In genomic region chr16:85858571-85858970, GRCh38 we compare ENCODE assay signal across 9 cellular contexts. TPM values are rescaled to one million over a fixed set of nuclear protein-coding genes. Genes with fewer than 3 reads are reported as not detected.
DNase-seq lines count a peak whose midpoint lies in the region; ATAC-seq, FAIRE-seq and TF ChIP-seq lines count a peak whose summit lies in the region.
"Not testable (repeated sequence)": the region's sequence is repeated elsewhere in the genome, so short reads cannot be mapped to it uniquely, and the experiment has no call there.
"Had no signal": no experiment of that assay in that cellular context is flagged by ENCODE, and none has a peak within 500 bp of the region (broad histone marks: within the 10 kb centered on the region; RNA-seq: fewer than 3 reads in every experiment).

No MANE protein-coding gene starts in this region.

- not testable (repeated sequence) for H3K4ac ChIP-seq in IMR-90 (ENCODE audit: low read depth, low read length)

- BruUV-seq in IMR-90 (replicated peaks; lab: Mats Ljungman, UMichigan); HepG2 (replicated peaks; lab: Mats Ljungman, UMichigan): not testable (repeated sequence)

- not testable (repeated sequence) for ATAC-seq in IMR-90 (ENCODE audit: low read depth); HepG2

- not testable (repeated sequence) for H3K27me3 Mint-ChIP-seq in activated CD4-positive, alpha-beta T cell treated with anti-CD3 and anti-CD28 coated beads, Interleukin-2, amount 10 ng/mL, durations not matched to agents 24 days and 14 days
- peaks cover 15% of the 10 kb centered on the region for H3K27me3 Mint-ChIP-seq in activated T-cell treated with anti-CD3 and anti-CD28 coated beads, Interleukin-2, amount 50 U/mL, for 24 hours

- H2BK20ac ChIP-seq in IMR-90 (ENCODE audit: low read depth, low read length): not testable (repeated sequence)

- not testable (repeated sequence) for H3K23ac ChIP-seq in IMR-90 (ENCODE audit: low read depth, low read length)

- H3K4me3 Mint-ChIP-seq in activated CD4-positive, alpha-beta T cell treated with anti-CD3 and anti-CD28 coated beads, Interleukin-2, amount 10 ng/mL, durations not matched to agents 24 days and 14 days; activated T-cell treated with anti-CD3 and anti-CD28 coated beads, Interleukin-2, amount 50 U/mL, for 24 hours: not testable (repeated sequence)

- not testable (repeated sequence) for H3K9me3 ChIP-seq in BLaER1; colonic mucosa; HepG2 (ENCODE audit: low read length)
- peaks cover 11% of the 10 kb centered on the region for H3K9me3 ChIP-seq in IMR-90 (ENCODE audit: control insufficient read depth, insufficient read depth, low read length)

- not testable (repeated sequence) for H3K36me3 ChIP-seq in BLaER1; IMR-90 (ENCODE audit: control insufficient read depth, insufficient read depth, low read length); colonic mucosa; HepG2 (replicated peaks in 1 of 2; ENCODE audit: control insufficient read depth in 1 of 2, insufficient read depth in 2 of 2, low read length in 2 of 2)

- CTCF ChIA-PET in IMR-90 (lab: Yijun Ruan, JAX); HepG2 (lab: Yijun Ruan, JAX; ENCODE audit: low intra/inter-chr PET ratio, low total read pairs): not testable (repeated sequence)

- not testable (repeated sequence) for TF ChIP-seq POLR2A in IMR-90 (IDR thresholded peaks at IDR 0.05; ENCODE audit: low read depth, low read length); HepG2 (IDR thresholded peaks at IDR 0.05; ENCODE audit: insufficient read depth in 1 of 2, low read depth in 2 of 2, low read length in 2 of 2)

- not testable (repeated sequence) for H3K4me1 Mint-ChIP-seq in activated CD4-positive, alpha-beta T cell treated with anti-CD3 and anti-CD28 coated beads, Interleukin-2, amount 10 ng/mL, durations not matched to agents 24 days and 14 days
- H3K4me1 Mint-ChIP-seq in activated T-cell treated with anti-CD3 and anti-CD28 coated beads, Interleukin-2, amount 50 U/mL, for 24 hours (ENCODE audit: low read depth): peaks cover 22% of the 10 kb centered on the region

- no CpG with 5 or more reads among the region's 7 CpGs for WGBS in IMR-90 (ENCODE audit: extremely low coverage in 2 of 2, insufficient read length in 1 of 2), 2 experiments
- 54% methylated on average over 7 of the region's 7 CpGs for WGBS in HepG2 (ENCODE audit: low lambda C conversion rate)

- not testable (repeated sequence) for TF ChIP-seq EP300 in HepG2 (IDR thresholded peaks at IDR 0.05; ENCODE audit: low read depth in 2 of 2, low read length in 2 of 2); HepG2 (CRISPR knock-in tag; IDR thresholded peaks at IDR 0.05; ENCODE audit: borderline replicate concordance)

- TF ChIP-seq RAD21 in IMR-90 (IDR thresholded peaks at IDR 0.05; ENCODE audit: low read length); HepG2 (CRISPR knock-in tag; IDR thresholded peaks at IDR 0.05): not testable (repeated sequence)

- not testable (repeated sequence) for H3K9me3 Mint-ChIP-seq in activated CD4-positive, alpha-beta T cell treated with anti-CD3 and anti-CD28 coated beads, Interleukin-2, amount 10 ng/mL, durations not matched to agents 24 days and 14 days; activated T-cell treated with anti-CD3 and anti-CD28 coated beads, Interleukin-2, amount 50 U/mL, for 24 hours

- POLR2A ChIA-PET in IMR-90 (lab: Charles Lee; ENCODE audit: unreplicated experiment); HepG2 (lab: Yijun Ruan, JAX): not testable (repeated sequence)

- not testable (repeated sequence) for TF ChIP-seq CTCF in IMR-90 (conservative IDR thresholded peaks at IDR 0.05; ENCODE audit: low read depth, low read length); colonic mucosa (IDR thresholded peaks at IDR 0.05); HepG2 (CRISPR knock-in tag; IDR thresholded peaks at IDR 0.05)

- not testable (repeated sequence) for H4K5ac ChIP-seq in IMR-90 (ENCODE audit: low read depth, low read length)

- H2AK9ac ChIP-seq in IMR-90 (replicated peaks; ENCODE audit: low read depth, low read length, poor library complexity): not testable (repeated sequence)

- FAIRE-seq in HepG2 (lab: Jason Lieb, UNC): not testable (repeated sequence)

- in situ Hi-C loops in IMR-90 (cut with MboI; ENCODE audit: low sequenced_read_pairs); HepG2 (cut with HindIII; ENCODE audit: extremely low pct_ligation_motif_present, low pct_unique_long_range_greater_than_20kb): not testable (repeated sequence)

- not testable (repeated sequence) for H3K9me1 ChIP-seq in IMR-90 (ENCODE audit: insufficient read depth, low read length)

- not testable (repeated sequence) for H3K27ac ChIP-seq in BLaER1; IMR-90 (ENCODE audit: insufficient read depth, low read length); colonic mucosa; HepG2 (ENCODE audit: extremely low read length, insufficient read depth, low read length)

- not testable (repeated sequence) for H3K36me3 Mint-ChIP-seq in activated CD4-positive, alpha-beta T cell treated with anti-CD3 and anti-CD28 coated beads, Interleukin-2, amount 10 ng/mL, durations not matched to agents 24 days and 14 days (ENCODE audit: low read depth); activated T-cell treated with anti-CD3 and anti-CD28 coated beads, Interleukin-2, amount 50 U/mL, for 24 hours (ENCODE audit: low read depth)

- dilution Hi-C loops in IMR-90 (cut with HindIII; ENCODE audit: low sequenced_read_pairs, unreplicated experiment): not testable (repeated sequence)

- H4K20me1 ChIP-seq in BLaER1; IMR-90 (ENCODE audit: insufficient read depth, low read length); HepG2 (ENCODE audit: insufficient read depth, low read length): not testable (repeated sequence)

- H3K27me3 ChIP-seq in BLaER1, colonic mucosa: not testable (repeated sequence)
- H3K27me3 ChIP-seq in IMR-90 (ENCODE audit: control insufficient read depth, insufficient read depth, low read length) (peaks cover 48% of the 10 kb centered on the region), HepG2 (ENCODE audit: control insufficient read depth in 1 of 2, insufficient read depth in 2 of 2, low read length in 2 of 2) (peaks cover 6 to 39% of the 10 kb centered on the region in 2 experiments)

- H4K8ac ChIP-seq in IMR-90 (ENCODE audit: low read depth in 2 of 2, low read length in 2 of 2): not testable (repeated sequence)

- peak overlapping the region; percentile 53 for H3K4me2 ChIP-seq in BLaER1
- H3K4me2 ChIP-seq in IMR-90 (ENCODE audit: low read depth, low read length); HepG2 (ENCODE audit: low read depth, low read length): not testable (repeated sequence)

- not testable (repeated sequence) for H3K4me3 ChIP-seq in BLaER1; IMR-90 (ENCODE audit: insufficient read depth, low read depth, low read length); colonic mucosa; HepG2 (replicated peaks in 1 of 3; ENCODE audit: insufficient read depth in 1 of 3, low read depth in 2 of 3, low read length in 3 of 3)

- H2BK120ac ChIP-seq in IMR-90 (ENCODE audit: low read depth, low read length): not testable (repeated sequence)

- not testable (repeated sequence) for H3K9ac ChIP-seq in BLaER1; IMR-90 (ENCODE audit: low read depth, low read length); colonic mucosa (ENCODE audit: low read depth in 2 of 2, low read length in 2 of 2); HepG2 (ENCODE audit: insufficient read depth, low read depth, low read length)

- DNase-seq in IMR-90; activated CD4-positive, alpha-beta T cell treated with anti-CD3 and anti-CD28 coated beads, Interleukin-2, amount 10 ng/mL, durations not matched to agents 24 days and 14 days; HepG2 (ENCODE audit: low spot score): not testable (repeated sequence)
- peak; percentile 18 for DNase-seq in activated T-cell treated with anti-CD3 and anti-CD28 coated beads, Interleukin-2, amount 50 U/mL, for 24 hours
- DNase-seq in colonic mucosa (peak; percentile 5), ureter (ENCODE audit: low spot score) (peak; percentile 20)

- not testable (repeated sequence) for H4K91ac ChIP-seq in IMR-90 (ENCODE audit: insufficient read depth, low read depth, low read length)

- H3K4me1 ChIP-seq in BLaER1: peaks cover 61% of the 10 kb centered on the region
- not testable (repeated sequence) for H3K4me1 ChIP-seq in IMR-90 (ENCODE audit: control insufficient read depth, insufficient read depth, low read length); colonic mucosa; HepG2 (ENCODE audit: insufficient read depth, low read length)

- not testable (repeated sequence) for H2BK15ac ChIP-seq in IMR-90 (ENCODE audit: low read depth, low read length)

- not testable (repeated sequence) for H2BK5ac ChIP-seq in IMR-90 (ENCODE audit: low read depth, low read length, poor library complexity, severe bottlenecking)

- H3K14ac ChIP-seq in IMR-90 (replicated peaks; ENCODE audit: low read depth, low read length): not testable (repeated sequence)

- H3K56ac ChIP-seq in IMR-90 (ENCODE audit: extremely low read depth, insufficient read depth, low read length): not testable (repeated sequence)

- H2AK5ac ChIP-seq in IMR-90 (ENCODE audit: low read depth, low read length): not testable (repeated sequence)

- not testable (repeated sequence) for H3K18ac ChIP-seq in IMR-90 (ENCODE audit: low read depth, low read length)

- H3K79me2 ChIP-seq in HepG2 (ENCODE audit: insufficient read depth, low read length): not testable (repeated sequence)

- H3K27ac Mint-ChIP-seq in activated CD4-positive, alpha-beta T cell treated with anti-CD3 and anti-CD28 coated beads, Interleukin-2, amount 10 ng/mL, durations not matched to agents 24 days and 14 days: peak overlapping the region; percentile 49
- H3K27ac Mint-ChIP-seq in activated T-cell treated with anti-CD3 and anti-CD28 coated beads, Interleukin-2, amount 50 U/mL, for 24 hours: not testable (repeated sequence)

- intact Hi-C loops in IMR-90 (cut with micrococcal nuclease); activated CD4-positive, alpha-beta T cell treated with anti-CD3 and anti-CD28 coated beads, Interleukin-2, amount 10 ng/mL, durations not matched to agents 24 days and 14 days (cut with micrococcal nuclease); colonic mucosa (cut with DNase I); HepG2 (cut with micrococcal nuclease; ENCODE audit: unreplicated experiment): not testable (repeated sequence)

- H2AFZ ChIP-seq in IMR-90 (replicated peaks; ENCODE audit: low read length, poor library complexity); HepG2 (ENCODE audit: low read length): not testable (repeated sequence)

- not testable (repeated sequence) for H3K79me1 ChIP-seq in IMR-90 (ENCODE audit: low read depth in 1 of 2, low read length in 2 of 2)

RNA-seq across cellular contexts. Expression of gene IRF8, which starts 40.4 kb away (rescaled TPM):
- not detected in 2 replicates for total RNA-seq in IMR-90 (2012; rRNA removed)
- not detected in 2 replicates for polyA plus RNA-seq in IMR-90 (2012; rRNA removed)
- polyA plus RNA-seq in IMR-90 (2012; cell fraction: cytosol; rRNA removed): not detected in 2 replicates
- polyA plus RNA-seq in IMR-90 (2012; cell fraction: nucleus; rRNA removed; ENCODE audit: low replicate concordance): not detected in 2 replicates
- 235 and 248 TPM in 2 replicates for total RNA-seq in activated CD4-positive, alpha-beta T cell treated with anti-CD3 and anti-CD28 coated beads, Interleukin-2, amount 10 ng/mL, durations not matched to agents 24 days and 14 days
- 10 to 100 TPM; 25.1 to 52.5 TPM for total RNA-seq in colonic mucosa
- total RNA-seq in HepG2 (2016; rRNA removed; fragmentation: Illumina TruSeq; extraction: Trizol): not detected in 2 replicates
- total RNA-seq in HepG2 (2016; cell fraction: cytosol; rRNA removed; fragmentation: Illumina TruSeq; extraction: Trizol; ENCODE audit: low read depth): not detected in 2 replicates
- total RNA-seq in HepG2 (2016; cell fraction: insoluble cytoplasmic fraction; rRNA removed; fragmentation: Illumina TruSeq; extraction: Trizol): not detected in 2 replicates
- total RNA-seq in HepG2 (2016; cell fraction: membrane; rRNA removed; fragmentation: Illumina TruSeq; extraction: Trizol): not detected in 2 replicates
- total RNA-seq in HepG2 (2016; cell fraction: nucleus; rRNA removed; fragmentation: Illumina TruSeq; extraction: Trizol): not detected in 2 replicates
- not detected in 2 replicates for polyA plus RNA-seq in HepG2 (2011; rRNA removed)
- polyA plus RNA-seq in HepG2 (2011; cell fraction: cytosol; rRNA removed): 0.05 TPM in 1 of 2 replicates, not detected in the other
- 0.28 TPM in 1 of 2 replicates, not detected in the other for polyA plus RNA-seq in HepG2 (2011; cell fraction: nucleus; rRNA removed)
- not detected in 2 replicates for polyA plus RNA-seq in HepG2 (2012)
- not detected in 2 replicates for polyA plus RNA-seq in HepG2 (2016; cell fraction: cytosol; fragmentation: Illumina TruSeq; extraction: Trizol; ENCODE audit: low read depth)
- not detected in 2 replicates for polyA plus RNA-seq in HepG2 (2016; cell fraction: insoluble cytoplasmic fraction; fragmentation: Illumina TruSeq; extraction: Trizol; ENCODE audit: low read depth)
- polyA plus RNA-seq in HepG2 (2016; cell fraction: membrane; fragmentation: Illumina TruSeq; extraction: Trizol; ENCODE audit: low read depth): not detected in 2 replicates
- polyA plus RNA-seq in HepG2 (2016; cell fraction: nucleus; fragmentation: Illumina TruSeq; extraction: Trizol; ENCODE audit: insufficient read depth, low read depth): not detected in 2 replicates
- 0.61 TPM in 1 of 2 replicates, not detected in the other for polyA minus RNA-seq in HepG2 (2011; rRNA and poly(A)+ RNA removed; ENCODE audit: low replicate concordance)
- not detected in 2 replicates for polyA minus RNA-seq in HepG2 (2011; cell fraction: cytosol; rRNA and poly(A)+ RNA removed)
- polyA minus RNA-seq in HepG2 (2011; cell fraction: nucleus; rRNA and poly(A)+ RNA removed): not detected in 2 replicates
- total RNA-seq in ureter: 9.5 TPM
- total RNA-seq: G401 had no signal
- polyA plus RNA-seq: BJ had no signal

RNA-seq across cellular contexts. Expression of gene COX4I1, which starts 59.1 kb away (rescaled TPM):
- total RNA-seq in IMR-90 (2012; rRNA removed) (392 and 397 TPM in 2 replicates), colonic mucosa (1,000 to 10,000 TPM; 1,080 to 1,242 TPM), HepG2 (2016; rRNA removed; fragmentation: Illumina TruSeq; extraction: Trizol) (631 and 658 TPM in 2 replicates), ureter (485 TPM)
- polyA plus RNA-seq in IMR-90 (2012; rRNA removed) (700 and 845 TPM in 2 replicates), HepG2 (2011; rRNA removed) (838 and 902 TPM in 2 replicates)
- 1,212 and 1,973 TPM in 2 replicates for polyA plus RNA-seq in IMR-90 (2012; cell fraction: cytosol; rRNA removed)
- polyA plus RNA-seq in IMR-90 (2012; cell fraction: nucleus; rRNA removed; ENCODE audit: low replicate concordance): 339 and 570 TPM in 2 replicates
- 555 and 569 TPM in 2 replicates for total RNA-seq in activated CD4-positive, alpha-beta T cell treated with anti-CD3 and anti-CD28 coated beads, Interleukin-2, amount 10 ng/mL, durations not matched to agents 24 days and 14 days
- total RNA-seq in HepG2 (2016; cell fraction: cytosol; rRNA removed; fragmentation: Illumina TruSeq; extraction: Trizol; ENCODE audit: low read depth): 381 and 407 TPM in 2 replicates
- total RNA-seq in HepG2 (2016; cell fraction: insoluble cytoplasmic fraction; rRNA removed; fragmentation: Illumina TruSeq; extraction: Trizol): 648 and 655 TPM in 2 replicates
- total RNA-seq in HepG2 (2016; cell fraction: membrane; rRNA removed; fragmentation: Illumina TruSeq; extraction: Trizol): 496 and 528 TPM in 2 replicates
- total RNA-seq in HepG2 (2016; cell fraction: nucleus; rRNA removed; fragmentation: Illumina TruSeq; extraction: Trizol): 310 and 337 TPM in 2 replicates
- polyA plus RNA-seq in HepG2 (2011; cell fraction: cytosol; rRNA removed): 1,053 and 1,212 TPM in 2 replicates
- 388 and 389 TPM in 2 replicates for polyA plus RNA-seq in HepG2 (2011; cell fraction: nucleus; rRNA removed)
- 443 and 505 TPM in 2 replicates for polyA plus RNA-seq in HepG2 (2012)
- 414 and 464 TPM in 2 replicates for polyA plus RNA-seq in HepG2 (2016; cell fraction: cytosol; fragmentation: Illumina TruSeq; extraction: Trizol; ENCODE audit: low read depth)
- 675 and 705 TPM in 2 replicates for polyA plus RNA-seq in HepG2 (2016; cell fraction: insoluble cytoplasmic fraction; fragmentation: Illumina TruSeq; extraction: Trizol; ENCODE audit: low read depth)
- polyA plus RNA-seq in HepG2 (2016; cell fraction: membrane; fragmentation: Illumina TruSeq; extraction: Trizol; ENCODE audit: low read depth): 456 and 498 TPM in 2 replicates
- polyA plus RNA-seq in HepG2 (2016; cell fraction: nucleus; fragmentation: Illumina TruSeq; extraction: Trizol; ENCODE audit: insufficient read depth, low read depth): 604 and 614 TPM in 2 replicates
- 364 and 524 TPM in 2 replicates for polyA minus RNA-seq in HepG2 (2011; rRNA and poly(A)+ RNA removed; ENCODE audit: low replicate concordance)
- polyA minus RNA-seq in HepG2 (2011; cell fraction: cytosol; rRNA and poly(A)+ RNA removed): 143 and 144 TPM in 2 replicates
- 99.5 and 129 TPM in 2 replicates for polyA minus RNA-seq in HepG2 (2011; cell fraction: nucleus; rRNA and poly(A)+ RNA removed)

RNA-seq across cellular contexts. Expression of gene EMC8, which starts 59.2 kb away (rescaled TPM):
- total RNA-seq in IMR-90 (2012; rRNA removed) (23.7 and 28.3 TPM in 2 replicates), colonic mucosa (10 to 100 TPM; 30.6 to 49.8 TPM), HepG2 (2016; rRNA removed; fragmentation: Illumina TruSeq; extraction: Trizol) (47.6 and 55.0 TPM in 2 replicates), ureter (34.3 TPM)
- polyA plus RNA-seq in IMR-90 (2012; rRNA removed) (48.9 and 54.7 TPM in 2 replicates), HepG2 (2011; rRNA removed) (71.6 and 76.0 TPM in 2 replicates)
- 41.7 and 51.1 TPM in 2 replicates for polyA plus RNA-seq in IMR-90 (2012; cell fraction: cytosol; rRNA removed)
- polyA plus RNA-seq in IMR-90 (2012; cell fraction: nucleus; rRNA removed; ENCODE audit: low replicate concordance): 43.3 and 43.9 TPM in 2 replicates
- total RNA-seq in activated CD4-positive, alpha-beta T cell treated with anti-CD3 and anti-CD28 coated beads, Interleukin-2, amount 10 ng/mL, durations not matched to agents 24 days and 14 days: 49.1 and 57.1 TPM in 2 replicates
- 56.6 and 69.3 TPM in 2 replicates for total RNA-seq in HepG2 (2016; cell fraction: cytosol; rRNA removed; fragmentation: Illumina TruSeq; extraction: Trizol; ENCODE audit: low read depth)
- total RNA-seq in HepG2 (2016; cell fraction: insoluble cytoplasmic fraction; rRNA removed; fragmentation: Illumina TruSeq; extraction: Trizol): 42.9 and 52.9 TPM in 2 replicates
- 53.7 and 67.6 TPM in 2 replicates for total RNA-seq in HepG2 (2016; cell fraction: membrane; rRNA removed; fragmentation: Illumina TruSeq; extraction: Trizol)
- total RNA-seq in HepG2 (2016; cell fraction: nucleus; rRNA removed; fragmentation: Illumina TruSeq; extraction: Trizol): 34.0 and 36.1 TPM in 2 replicates
- 60.8 and 68.0 TPM in 2 replicates for polyA plus RNA-seq in HepG2 (2011; cell fraction: cytosol; rRNA removed)
- polyA plus RNA-seq in HepG2 (2011; cell fraction: nucleus; rRNA removed): 45.9 and 50.4 TPM in 2 replicates
- 29.9 and 30.5 TPM in 2 replicates for polyA plus RNA-seq in HepG2 (2012)
- polyA plus RNA-seq in HepG2 (2016; cell fraction: cytosol; fragmentation: Illumina TruSeq; extraction: Trizol; ENCODE audit: low read depth): 65.3 and 83.6 TPM in 2 replicates
- polyA plus RNA-seq in HepG2 (2016; cell fraction: insoluble cytoplasmic fraction; fragmentation: Illumina TruSeq; extraction: Trizol; ENCODE audit: low read depth): 58.1 and 66.0 TPM in 2 replicates
- polyA plus RNA-seq in HepG2 (2016; cell fraction: membrane; fragmentation: Illumina TruSeq; extraction: Trizol; ENCODE audit: low read depth): 59.1 and 73.6 TPM in 2 replicates
- 69.1 and 78.6 TPM in 2 replicates for polyA plus RNA-seq in HepG2 (2016; cell fraction: nucleus; fragmentation: Illumina TruSeq; extraction: Trizol; ENCODE audit: insufficient read depth, low read depth)
- 61.8 and 82.3 TPM in 2 replicates for polyA minus RNA-seq in HepG2 (2011; rRNA and poly(A)+ RNA removed; ENCODE audit: low replicate concordance)
- polyA minus RNA-seq in HepG2 (2011; cell fraction: cytosol; rRNA and poly(A)+ RNA removed): 27.0 and 43.3 TPM in 2 replicates
- 44.0 and 45.6 TPM in 2 replicates for polyA minus RNA-seq in HepG2 (2011; cell fraction: nucleus; rRNA and poly(A)+ RNA removed)
